Comparison of ENCODE assay signal across 16 cellular contexts in genomic region chr20:24970030-24970553, GRCh38. TPM values are rescaled to one million over a fixed set of nuclear protein-coding genes. Genes with fewer than 3 reads are reported as not detected.
A peak's percentile ranks its signal among the peaks of the same experiment; 100 is the strongest.
DNase-seq lines count a peak whose midpoint lies in the region; ATAC-seq and TF ChIP-seq lines count a peak whose summit lies in the region.
"Had no signal": no experiment of that assay in that cellular context is flagged by ENCODE, and none has a peak within 500 bp of the region (broad histone marks: within the 10 kb centered on the region; RNA-seq: fewer than 3 reads in every experiment).

No MANE protein-coding gene starts in this region.

- H3K27me3 ChIP-seq in right atrium auricular region: no peaks in the 10 kb centered on the region
- no peaks in the 10 kb centered on the region for H3K27me3 ChIP-seq in H9 (ENCODE audit: insufficient read depth, low read length)

- no peak overlapping the region for H3K27ac Mint-ChIP-seq in H9
- peak overlapping the region; percentile 31 to 93 (median 75) for H3K27ac Mint-ChIP-seq in immature natural killer cell

- H3K27me3 Mint-ChIP-seq in H9 (ENCODE audit: low read depth): no peaks in the 10 kb centered on the region
- peaks cover 15 to 27% (median 17%) of the 10 kb centered on the region in 3 donors for H3K27me3 Mint-ChIP-seq in immature natural killer cell (ENCODE audit: low read depth in 3 of 3)

- no peak overlapping the region for H2BK5ac ChIP-seq in H9 (ENCODE audit: insufficient read length, low read length)

- H3K27ac ChIP-seq in right atrium auricular region: no peak overlapping the region
- no peak overlapping the region for H3K27ac ChIP-seq in H9 (ENCODE audit: insufficient read length, low read depth, low read length)
- H3K27ac ChIP-seq: GM23248 had no signal

- H3K4me1 ChIP-seq in right atrium auricular region: no peaks in the 10 kb centered on the region
- H3K4me1 ChIP-seq in H9 (ENCODE audit: insufficient read depth, low read length): no peaks in the 10 kb centered on the region

- H2BK20ac ChIP-seq in H9 (ENCODE audit: low read depth, low read length, poor library complexity, severe bottlenecking): no peak overlapping the region

- no CpG with 5 or more reads among the region's 5 CpGs for WGBS in H9 (ENCODE audit: extremely low coverage, insufficient read length, low lambda C conversion rate)

- no peak overlapping the region for H4K8ac ChIP-seq in H9 (replicated peaks; ENCODE audit: insufficient read length, low read depth, low read length)

- H4K91ac ChIP-seq in H9 (ENCODE audit: insufficient read length, low read depth, low read length): no peak overlapping the region

- H3K4me1 Mint-ChIP-seq in H9 (no peaks in the 10 kb centered on the region), immature natural killer cell (peaks cover 73 to 84% of the 10 kb centered on the region in 2 donors)

- H3K56ac ChIP-seq in H9 (ENCODE audit: insufficient read length, low read depth, low read length): no peak overlapping the region

- H3K4me2 ChIP-seq in H9 (ENCODE audit: insufficient read depth, insufficient read length, low read length): no peak overlapping the region

- no peaks in the 10 kb centered on the region for H3K23me2 ChIP-seq in H9 (ENCODE audit: insufficient read length, low read depth, low read length, poor library complexity, severe bottlenecking)

- H3K9me3 Mint-ChIP-seq in H9: no peaks in the 10 kb centered on the region
- no peaks in the 10 kb centered on the region for H3K9me3 Mint-ChIP-seq in immature natural killer cell

- H3K79me1 ChIP-seq in H9 (ENCODE audit: insufficient read depth, low read depth, low read length, poor library complexity, severe bottlenecking): no peaks in the 10 kb centered on the region

- H3K36me3 Mint-ChIP-seq in H9 (ENCODE audit: insufficient read depth in 1 of 3, low read depth in 3 of 3): peaks cover 30 to 67% (median 45%) of the 10 kb centered on the region in 3 experiments; a peak in 6 of 7 replicates
- peaks cover 45 to 94% (median 61%) of the 10 kb centered on the region in 3 donors for H3K36me3 Mint-ChIP-seq in immature natural killer cell

- H2BK15ac ChIP-seq in H9 (ENCODE audit: low read depth, low read length): no peak overlapping the region

- H3K9ac ChIP-seq in H9 (ENCODE audit: extremely low read depth, insufficient read length, low read length): no peak overlapping the region
- H3K9ac ChIP-seq: GM23248 had no signal

- intact Hi-C loops in cardiac septum (cut with DNase I): no loop called here

- H3K36me3 ChIP-seq in right atrium auricular region: peaks cover 54% of the 10 kb centered on the region

- no peaks in the 10 kb centered on the region for H4K20me1 ChIP-seq in H9 (ENCODE audit: control insufficient read depth, insufficient read depth, insufficient read length)

- no peak overlapping the region for H2AK5ac ChIP-seq in H9 (ENCODE audit: insufficient read length, low read length)

- H3K23ac ChIP-seq in H9 (ENCODE audit: insufficient read length, low read depth, low read length): no peak overlapping the region

- ATAC-seq in HG03108 (IDR thresholded peaks at IDR 0.05; ENCODE audit: unreplicated experiment) (no peak), HG03280 (IDR thresholded peaks at IDR 0.05; ENCODE audit: unreplicated experiment) (no peak)
- ATAC-seq: K562 had no signal

- H2BK120ac ChIP-seq in H9 (ENCODE audit: low read depth, low read length, poor library complexity, severe bottlenecking): no peak overlapping the region

- no peak overlapping the region for H3K4ac ChIP-seq in H9 (ENCODE audit: low read depth, low read length)

- no peak overlapping the region for H3K18ac ChIP-seq in H9 (ENCODE audit: insufficient read length, low read depth, low read length)

- H3K9me3 ChIP-seq in right atrium auricular region: peaks cover 0 to 1% of the 10 kb centered on the region in 2 donors
- no peaks in the 10 kb centered on the region for H3K9me3 ChIP-seq in H9 (ENCODE audit: control insufficient read depth, low read depth, low read length)

- no peak overlapping the region for H3K14ac ChIP-seq in H9 (ENCODE audit: insufficient read depth, low read length)

- no peak overlapping the region for H3K4me3 ChIP-seq in right atrium auricular region
- H3K4me3 ChIP-seq: GM23248, K562 had no signal

- no peak overlapping the region for H3T11ph ChIP-seq in H9 (ENCODE audit: low read length)

- no peak overlapping the region for H4K5ac ChIP-seq in H9 (ENCODE audit: insufficient read length, low read depth, low read length)

- no peak overlapping the region for H3K4me3 Mint-ChIP-seq in H9
- no peak overlapping the region for H3K4me3 Mint-ChIP-seq in immature natural killer cell

- H2BK12ac ChIP-seq in H9 (ENCODE audit: insufficient read length, low read depth, low read length): no peak overlapping the region

- H3K79me2 ChIP-seq in H9 (ENCODE audit: insufficient read depth, low read length): no peaks in the 10 kb centered on the region

- no peak for TF ChIP-seq CTCF in right atrium auricular region (IDR thresholded peaks at IDR 0.05)
- TF ChIP-seq CTCF in H9 (conservative IDR thresholded peaks at IDR 0.05): no peak

- DNase-seq in right atrium auricular region (ENCODE audit: low spot score) (peak; percentile 9), cardiac septum (ENCODE audit: low spot score) (no peak), H9 (peak; percentile 4), immature natural killer cell (no peak), NCI-H82 (lab: John Stamatoyannopoulos, UW) (no peak)
- DNase-seq: AML-193; COR-L47; GM23248; NCI-H1436; NCI-H2081; NCI-H2227 treated with DMSO at 0.1 percent for 48 hours; NCI-H526; NK-92 treated with Interleukin-12 subunit alpha and Interleukin-12 subunit beta, amount 100 ng/mL, for 24 hours had no signal

- no peak overlapping the region for H2AFZ ChIP-seq in H9 (ENCODE audit: low read length)
- H2AFZ ChIP-seq: GM23248 had no signal

RNA-seq across cellular contexts. Expression of gene CST7, which starts 21.0 kb away (rescaled TPM):
- total RNA-seq in right atrium auricular region (1 to 10 TPM; 2.7 to 3.2 TPM), cardiac septum (1.6 TPM), H9 (2021) (not detected in 2 replicates)
- polyA plus RNA-seq in immature natural killer cell: 1,000 to 10,000 TPM; 2,262 to 2,521 (median 2,438) TPM
- total RNA-seq: GM23248, K562 had no signal
- polyA plus RNA-seq: GM23248, K562 had no signal

RNA-seq across cellular contexts. Expression of gene APMAP, which starts 22.5 kb away (rescaled TPM):
- total RNA-seq in right atrium auricular region (10 to 100 TPM; 30.3 to 30.5 TPM), cardiac septum (28.2 TPM), H9 (2021) (67.8 and 69.1 TPM in 2 replicates)
- 1,000 to 10,000 TPM in 1 of 3 donors, 100 to 1,000 TPM in 2; 649 to 1,111 (median 667) TPM for polyA plus RNA-seq in immature natural killer cell

Comparison
In these comparisons a context has a peak if more than half of its experiments do, and no peak if none do; other contexts are left out.
1. DNase-seq: peak in right atrium auricular region (single experiment) and H9 (single experiment); none in cardiac septum (single experiment), immature natural killer cell (0 of 3) and NCI-H82 (single experiment).
2. H3K27ac Mint-ChIP-seq: peak in immature natural killer cell (6 of 6); none in H9 (0 of 3).